ENCODE assay signal across 2 cellular contexts in genomic region chr6:41189968-41190367, GRCh38.
A peak's percentile ranks its signal among the peaks of the same experiment; 100 is the strongest.
TF ChIP-seq lines count a peak whose summit lies in the region.

No MANE protein-coding gene starts in this region.

TF ChIP-seq in A549, 52 proteins besides CTCF, POLR2A, EP300 and RAD21:
- peak; percentile 89 for TF ChIP-seq ZFP36 (IDR thresholded peaks at IDR 0.05; ENCODE audit: borderline replicate concordance, partially characterized antibody)
- TF ChIP-seq ATOH8 (CRISPR knock-in tag; IDR thresholded peaks at IDR 0.05; ENCODE audit: low read depth) = no peak

TF ChIP-seq in GM12878, 131 proteins besides CTCF, POLR2A, EP300 and RAD21:
- TF ChIP-seq STAT3 (IDR thresholded peaks at IDR 0.05; ENCODE audit: low read depth, low read length) = no peak
- TF ChIP-seq MYB (IDR thresholded peaks at IDR 0.05; ENCODE audit: borderline replicate concordance, low read depth, low read length) = no peak
- TF ChIP-seq NR2C1 (IDR thresholded peaks at IDR 0.05) = no peak
- TF ChIP-seq CBX5 (IDR thresholded peaks at IDR 0.05; ENCODE audit: low read depth) = peak; percentile 56; the same call in 1 of the 2 replicates
- no peak for TF ChIP-seq E2F4 (IDR thresholded peaks at IDR 0.05; ENCODE audit: low read depth, low read length)
- no peak for TF ChIP-seq NR2C2 (IDR thresholded peaks at IDR 0.05; ENCODE audit: borderline replicate concordance, control insufficient read depth, insufficient read length, low read depth)
